In genomic region chr11:114060402-114061052, GRCh38 we compare ENCODE assay signal across 8 cellular contexts. TPM values are rescaled to one million over a fixed set of nuclear protein-coding genes. Genes with fewer than 3 reads are reported as not detected.
A peak's percentile ranks its signal among the peaks of the same experiment; 100 is the strongest.
DNase-seq lines count a peak whose midpoint lies in the region; TF ChIP-seq lines count a peak whose summit lies in the region.

No MANE protein-coding gene starts in this region.

- peaks cover 7% of the 10 kb centered on the region for H3K36me3 Mint-ChIP-seq in activated T-helper 2 cell treated with anti-CD3 and anti-CD28 coated beads, Interferon-gamma antibody, Interleukin-2, Interleukin-4, amounts not matched to agents 10 μg/mL and 5 μg/mL and 100 μg/mL, durations not matched to agents 14 hours and 24 hours and 36 hours (ENCODE audit: low read depth)
- no peaks in the 10 kb centered on the region for H3K36me3 Mint-ChIP-seq in glutamatergic neuron (ENCODE audit: unreplicated experiment)

- H3K36me3 ChIP-seq in osteoblast (ENCODE audit: insufficient read depth, low read length), result no peaks in the 10 kb centered on the region

- DNase-seq in activated gamma-delta T cell (lab: John Stamatoyannopoulos, UW) (peak; percentile 33), activated gamma-delta T cell treated with Interleukin-2 at 50 U/mL for 16 hours (no peak), glutamatergic neuron (peak; percentile 62), osteoblast (ENCODE audit: insufficient read length, low spot score, missing footprints) (peak; percentile 48), GOT3 (lab: John Stamatoyannopoulos, UW) (no peak), NCI-H128 (lab: John Stamatoyannopoulos, UW; ENCODE audit: unreplicated experiment) (no peak), iPS-NIHi7 (ENCODE audit: extremely low spot score) (no peak)
- no peak for DNase-seq in activated T-helper 2 cell treated with anti-CD3 and anti-CD28 coated beads, Interferon-gamma antibody, Interleukin-2, Interleukin-4, amounts not matched to agents 10 μg/mL and 5 μg/mL and 100 μg/mL, durations not matched to agents 14 hours and 24 hours and 36 hours (ENCODE audit: low spot score)

- no peak for TF ChIP-seq CTCF in glutamatergic neuron (IDR thresholded peaks at IDR 0.05; ENCODE audit: partially characterized antibody, unreplicated experiment)
- TF ChIP-seq CTCF in osteoblast (IDR thresholded peaks at IDR 0.05; ENCODE audit: extremely low read depth, low read depth, low read length), result no peak

- H3K4me3 Mint-ChIP-seq in activated T-helper 2 cell treated with anti-CD3 and anti-CD28 coated beads, Interferon-gamma antibody, Interleukin-2, Interleukin-4, amounts not matched to agents 10 μg/mL and 5 μg/mL and 100 μg/mL, durations not matched to agents 14 hours and 24 hours and 36 hours (ENCODE audit: low read depth), result peak overlapping the region; percentile 81
- H3K4me3 Mint-ChIP-seq in glutamatergic neuron (ENCODE audit: unreplicated experiment), result peak overlapping the region; percentile 93

- H3K4me1 Mint-ChIP-seq in activated T-helper 2 cell treated with anti-CD3 and anti-CD28 coated beads, Interferon-gamma antibody, Interleukin-2, Interleukin-4, amounts not matched to agents 10 μg/mL and 5 μg/mL and 100 μg/mL, durations not matched to agents 14 hours and 24 hours and 36 hours (ENCODE audit: low read depth), result peaks cover 11% of the 10 kb centered on the region
- H3K4me1 Mint-ChIP-seq in glutamatergic neuron (ENCODE audit: low read depth, unreplicated experiment), result peaks cover 11% of the 10 kb centered on the region

- peaks cover 8% of the 10 kb centered on the region for H3K4me1 ChIP-seq in osteoblast (ENCODE audit: insufficient read depth, low read length)

- no peak overlapping the region for H3K27ac Mint-ChIP-seq in activated T-helper 2 cell treated with anti-CD3 and anti-CD28 coated beads, Interferon-gamma antibody, Interleukin-2, Interleukin-4, amounts not matched to agents 10 μg/mL and 5 μg/mL and 100 μg/mL, durations not matched to agents 14 hours and 24 hours and 36 hours
- H3K27ac Mint-ChIP-seq in glutamatergic neuron (ENCODE audit: unreplicated experiment), result peak overlapping the region; percentile 48

- no peaks in the 10 kb centered on the region for H4K20me1 ChIP-seq in osteoblast (ENCODE audit: insufficient read depth, low read length)

- peak overlapping the region; percentile 75 for H3K4me2 ChIP-seq in osteoblast (ENCODE audit: insufficient read depth, low read length)

- peaks cover 57% of the 10 kb centered on the region for H3K27me3 ChIP-seq in osteoblast (ENCODE audit: insufficient read depth, low read length)

- H3K9me3 Mint-ChIP-seq in activated T-helper 2 cell treated with anti-CD3 and anti-CD28 coated beads, Interferon-gamma antibody, Interleukin-2, Interleukin-4, amounts not matched to agents 10 μg/mL and 5 μg/mL and 100 μg/mL, durations not matched to agents 14 hours and 24 hours and 36 hours, result no peaks in the 10 kb centered on the region
- H3K9me3 Mint-ChIP-seq in glutamatergic neuron (ENCODE audit: unreplicated experiment), result peaks cover 3% of the 10 kb centered on the region

- peak overlapping the region; percentile 68 for H2AFZ ChIP-seq in osteoblast (ENCODE audit: low read length)

- peak overlapping the region; percentile 72 for H3K4me3 ChIP-seq in osteoblast (ENCODE audit: insufficient read depth, low read length)

- H3K27me3 Mint-ChIP-seq in activated T-helper 2 cell treated with anti-CD3 and anti-CD28 coated beads, Interferon-gamma antibody, Interleukin-2, Interleukin-4, amounts not matched to agents 10 μg/mL and 5 μg/mL and 100 μg/mL, durations not matched to agents 14 hours and 24 hours and 36 hours (ENCODE audit: low read depth), result peaks cover 73% of the 10 kb centered on the region
- peaks cover 11% of the 10 kb centered on the region for H3K27me3 Mint-ChIP-seq in glutamatergic neuron (ENCODE audit: unreplicated experiment)

- no peaks in the 10 kb centered on the region for H3K79me2 ChIP-seq in osteoblast (ENCODE audit: insufficient read depth, low read length)

- intact Hi-C loops in activated T-helper 2 cell treated with anti-CD3 and anti-CD28 coated beads, Interferon-gamma antibody, Interleukin-2, Interleukin-4, amounts not matched to agents 10 μg/mL and 5 μg/mL and 100 μg/mL, durations not matched to agents 14 hours and 24 hours and 36 hours (cut with micrococcal nuclease), result loop anchor here (5.0 kb wide), 3 partner anchors 42 to 122 kb away; no protein-coding TSS in a partner anchor

- no peaks in the 10 kb centered on the region for H3K9me3 ChIP-seq in osteoblast (ENCODE audit: low read depth, low read length)

- no peak overlapping the region for H3K27ac ChIP-seq in osteoblast (ENCODE audit: low read depth, low read length)

RNA-seq across cellular contexts. Expression of gene ZBTB16, which starts 1.0 kb away (rescaled TPM):
- 2.8 and 2.9 TPM in 2 replicates for total RNA-seq in activated T-helper 2 cell treated with anti-CD3 and anti-CD28 coated beads, Interferon-gamma antibody, Interleukin-2, Interleukin-4, amounts not matched to agents 10 μg/mL and 5 μg/mL and 100 μg/mL, durations not matched to agents 14 hours and 24 hours and 36 hours
- 9.0 TPM for total RNA-seq in glutamatergic neuron (ENCODE audit: unreplicated experiment)
- total RNA-seq in osteoblast, result under 0.01 TPM in 1 of 2 replicates, not detected in the other

Comparison
In these comparisons a context has a peak if more than half of its experiments do, and no peak if none do; other contexts are left out.
1. DNase-seq: peak in activated gamma-delta T cell (single experiment), glutamatergic neuron (single experiment) and osteoblast (single experiment); none in activated gamma-delta T cell treated with Interleukin-2 at 50 U/mL for 16 hours (single experiment), activated T-helper 2 cell treated with anti-CD3 and anti-CD28 coated beads, Interferon-gamma antibody, Interleukin-2, Interleukin-4, amounts not matched to agents 10 μg/mL and 5 μg/mL and 100 μg/mL, durations not matched to agents 14 hours and 24 hours and 36 hours (single experiment), GOT3 (single experiment), NCI-H128 (single experiment) and iPS-NIHi7 (single experiment).